11 cellular contexts compared by ENCODE assay signal in genomic region chr3:31219131-31219843, GRCh38.
DNase-seq lines count a peak whose midpoint lies in the region; ATAC-seq and TF ChIP-seq lines count a peak whose summit lies in the region.
"Had no signal": no experiment of that assay in that cellular context is flagged by ENCODE, and none has a peak within 500 bp of the region (broad histone marks: within the 10 kb centered on the region; RNA-seq: fewer than 3 reads in every experiment).

No MANE protein-coding gene starts in this region.

- H3K4me1 Mint-ChIP-seq in activated T-cell treated with anti-CD3 and anti-CD28 coated beads, Interleukin-2, amount 50 U/mL, for 72 hours (ENCODE audit: low read depth) = peaks cover 82% of the 10 kb centered on the region

- peak overlapping the region in 1 of 2 donors; percentile 55 for H3K4me3 Mint-ChIP-seq in activated T-cell treated with anti-CD3 and anti-CD28 coated beads, Interleukin-2, amount 50 U/mL, for 72 hours
- H3K4me3 Mint-ChIP-seq: dendritic cell treated with granulocyte-macrophage colony-stimulating factor and Interleukin-4, amounts not matched to agents 40 ng/mL and 50 ng/mL, for 4 days had no signal

- H3K36me3 Mint-ChIP-seq in activated T-cell treated with anti-CD3 and anti-CD28 coated beads, Interleukin-2, amount 50 U/mL, for 72 hours (ENCODE audit: insufficient read depth in 2 of 2) = peaks cover 3 to 4% of the 10 kb centered on the region in 2 donors

- DNase-seq in activated T-cell treated with anti-CD3 and anti-CD28 coated beads, Interleukin-2, amount 50 U/mL, for 72 hours = no peak
- no peak for DNase-seq in activated T-cell treated with anti-CD3 and anti-CD28 coated beads, Interleukin-2, amount 50 U/mL, for 48 hours
- DNase-seq in SW480 (ENCODE audit: low spot score) (peak; percentile 49), smooth muscle cell (lab: John Stamatoyannopoulos, UW; ENCODE audit: unreplicated experiment) (no peak), HuH-7 (ENCODE audit: low spot score) (no peak), A673 (ENCODE audit: low spot score) (no peak), NCI-H524 treated with DMSO at 0.1 percent for 48 hours (lab: John Stamatoyannopoulos, UW) (no peak)
- DNase-seq: ACHN, mammary epithelial cell had no signal

- WGBS in smooth muscle cell (ENCODE audit: low lambda C conversion rate) = 11% methylated on average over 2 of the region's 2 CpGs

- H3K27ac Mint-ChIP-seq in activated T-cell treated with anti-CD3 and anti-CD28 coated beads, Interleukin-2, amount 50 U/mL, for 72 hours = peak overlapping the region; percentile 9
- H3K27ac Mint-ChIP-seq: dendritic cell treated with granulocyte-macrophage colony-stimulating factor and Interleukin-4, amounts not matched to agents 40 ng/mL and 50 ng/mL, for 4 days had no signal

- H3K9me3 Mint-ChIP-seq in activated T-cell treated with anti-CD3 and anti-CD28 coated beads, Interleukin-2, amount 50 U/mL, for 72 hours = peaks cover 0 to 1% of the 10 kb centered on the region in 2 donors
- H3K9me3 Mint-ChIP-seq: dendritic cell treated with granulocyte-macrophage colony-stimulating factor and Interleukin-4, amounts not matched to agents 40 ng/mL and 50 ng/mL, for 4 days had no signal

- no peaks in the 10 kb centered on the region for H4K20me1 ChIP-seq in smooth muscle cell (ENCODE audit: low read depth)

- H3F3A ChIP-seq in smooth muscle cell (ENCODE audit: low read depth) = no peaks in the 10 kb centered on the region

- H3K4me2 ChIP-seq in smooth muscle cell = peak overlapping the region; percentile 12

- H3K36me3 ChIP-seq in smooth muscle cell (ENCODE audit: low read depth) (no peaks in the 10 kb centered on the region), A673 (ENCODE audit: insufficient read depth, low read length, poor library complexity, severe bottlenecking) (no peaks in the 10 kb centered on the region)

- POLR2A ChIA-PET in A673 (lab: Charles Lee; ENCODE audit: low non-redundant PET) = no interaction called here

- intact Hi-C loops in A673 (cut with micrococcal nuclease; ENCODE audit: unreplicated experiment) = no loop called here

- H3K4me3 ChIP-seq in smooth muscle cell (no peak overlapping the region), A673 (ENCODE audit: low read depth, low read length, poor library complexity, severe bottlenecking) (no peak overlapping the region)

- TF ChIP-seq CTCF in smooth muscle cell (IDR thresholded peaks at IDR 0.05; ENCODE audit: borderline replicate concordance, insufficient read depth, poor library complexity, severe bottlenecking) (no peak), A673 (conservative IDR thresholded peaks at IDR 0.05; ENCODE audit: low read depth, low read length) (no peak)

- H2AFZ ChIP-seq in smooth muscle cell (ENCODE audit: low read depth) = no peak overlapping the region

- no peak overlapping the region for H3K9ac ChIP-seq in smooth muscle cell (ENCODE audit: low read depth)

- CTCF ChIA-PET in A673 (lab: Charles Lee) = no interaction called here

- H3K27me3 ChIP-seq in smooth muscle cell (ENCODE audit: low read depth) = no peaks in the 10 kb centered on the region
- H3K27me3 ChIP-seq in A673 (replicated peaks; ENCODE audit: insufficient read depth, low read depth, low read length, poor library complexity) = no peaks in the 10 kb centered on the region

- H3K27me3 Mint-ChIP-seq in activated T-cell treated with anti-CD3 and anti-CD28 coated beads, Interleukin-2, amount 50 U/mL, for 72 hours (ENCODE audit: low read depth) = no peaks in the 10 kb centered on the region

- H3K4me1 ChIP-seq in smooth muscle cell (ENCODE audit: low read depth) = peaks cover 3% of the 10 kb centered on the region
- H3K4me1 ChIP-seq in A673 (ENCODE audit: insufficient read depth, low read length, poor library complexity, severe bottlenecking) = no peaks in the 10 kb centered on the region

- ATAC-seq in activated T-cell treated with anti-CD3 and anti-CD28 coated beads, Interleukin-2, amount 50 U/mL, for 72 hours (replicated peaks in 1 of 2) = no peak
- peak; percentile 75 for ATAC-seq in HG02973 (IDR thresholded peaks at IDR 0.05; ENCODE audit: unreplicated experiment)

- no peaks in the 10 kb centered on the region for H3K79me2 ChIP-seq in smooth muscle cell (ENCODE audit: low read depth)

- H3K9me3 ChIP-seq in smooth muscle cell (replicated peaks; ENCODE audit: low read depth) = no peaks in the 10 kb centered on the region
- H3K9me3 ChIP-seq in A673 (ENCODE audit: low read depth, low read length, poor library complexity, severe bottlenecking) = no peaks in the 10 kb centered on the region

- no TSS peak for BruUV-seq in A673 (replicated peaks; lab: Mats Ljungman, UMichigan)

- H3K27ac ChIP-seq in smooth muscle cell (ENCODE audit: low read depth) (peak overlapping the region; percentile 25), A673 (ENCODE audit: low read depth, low read length, poor library complexity, severe bottlenecking) (no peak overlapping the region)
